In the genomic region with DNA sequence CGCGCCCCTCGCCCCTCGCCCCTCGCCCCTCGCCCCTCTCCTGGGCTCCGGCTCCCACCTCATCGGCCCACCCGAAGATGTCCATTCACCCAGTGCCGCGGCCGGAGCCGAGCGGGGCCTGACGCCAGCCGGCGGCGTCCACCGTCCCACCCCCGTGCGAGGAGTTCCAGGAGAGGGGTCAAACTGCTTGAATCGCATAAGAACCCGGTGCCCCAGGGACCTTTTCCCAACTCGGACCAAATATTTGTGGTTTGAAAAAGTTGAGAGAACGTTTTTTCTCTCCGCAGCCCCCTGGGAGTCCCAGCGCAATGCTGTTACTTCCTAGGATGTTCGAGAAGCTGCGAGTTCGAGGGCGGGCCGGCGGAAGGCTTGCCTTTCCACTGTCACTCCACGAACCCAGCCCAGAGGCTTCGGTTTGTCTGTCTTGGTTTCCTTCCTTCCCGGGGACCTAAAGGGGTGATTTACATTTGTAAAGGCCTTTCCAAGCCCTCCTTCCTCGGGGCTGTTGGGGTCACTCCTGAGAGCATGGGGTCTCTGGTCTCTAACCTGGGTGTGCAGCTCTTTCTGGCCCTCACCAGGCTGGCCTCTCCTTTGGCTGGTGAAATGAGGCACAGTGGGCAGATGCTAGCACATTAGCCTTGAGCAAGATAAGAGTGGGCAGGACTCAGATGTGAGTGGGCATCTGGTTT, we compare ENCODE assay signal across 9 cellular contexts. TPM values are rescaled to one million over a fixed set of nuclear protein-coding genes. Genes with fewer than 3 reads are reported as not detected.
DNase-seq lines count a peak whose midpoint lies in the region; ATAC-seq and TF ChIP-seq lines count a peak whose summit lies in the region.
"Had no signal": no experiment of that assay in that cellular context is flagged by ENCODE, and none has a peak within 500 bp of the region (broad histone marks: within the 10 kb centered on the region; RNA-seq: fewer than 3 reads in every experiment).

No MANE protein-coding gene starts in this region.

- H3K4me1 Mint-ChIP-seq in activated CD4-positive, alpha-beta T cell treated with anti-CD3 and anti-CD28 coated beads for 36 hours, result peaks cover 93% of the 10 kb centered on the region

- H3K9me3 Mint-ChIP-seq in activated CD4-positive, alpha-beta T cell treated with anti-CD3 and anti-CD28 coated beads for 36 hours (ENCODE audit: low read depth), result no peaks in the 10 kb centered on the region

- 6 to 7% methylated on average over 37 of the region's 37 CpGs for WGBS in ectodermal cell, 2 experiments
- WGBS in mesodermal cell (ENCODE audit: insufficient coverage in 2 of 2), 2 experiments, result 11 to 37% methylated on average over 8 to 20 of the region's 37 CpGs

- H3K4me3 ChIP-seq in ectodermal cell (ENCODE audit: insufficient read depth, low read depth, low read length), result peak overlapping the region; percentile 17
- H3K4me3 ChIP-seq in mesodermal cell (ENCODE audit: extremely low read depth, insufficient read depth, low read length, poor library complexity, severe bottlenecking), result peak overlapping the region; percentile 31
- peak overlapping the region; percentile 55 to 60 for H3K4me3 ChIP-seq in tibial artery
- H3K4me3 ChIP-seq: A549 had no signal

- no peaks in the 10 kb centered on the region for H3K9me3 ChIP-seq in ectodermal cell (ENCODE audit: control insufficient read depth, low read length)
- no peaks in the 10 kb centered on the region for H3K9me3 ChIP-seq in mesodermal cell (ENCODE audit: control insufficient read depth, low read length)
- no peaks in the 10 kb centered on the region for H3K9me3 ChIP-seq in tibial artery
- H3K9me3 ChIP-seq: A549 had no signal

- CTCF ChIA-PET in activated CD4-positive, alpha-beta T cell treated with anti-CD3 and anti-CD28 coated beads for 36 hours (lab: Charles Lee), result interaction anchor here (0.7 to 1.7 kb wide), 6 partner anchors 14 to 377 kb away, joined by 3 to 8 read pairs (median 4); no protein-coding TSS in a partner anchor
- CTCF ChIA-PET in GM10248 (lab: Yijun Ruan, JAX), result interaction anchor here (0.6 to 1.6 kb wide), 6 partner anchors 9 to 260 kb away, joined by 3 read pairs; no protein-coding TSS in a partner anchor

- no peak for ATAC-seq in activated CD4-positive, alpha-beta T cell treated with anti-CD3 and anti-CD28 coated beads for 36 hours
- ATAC-seq: A549 had no signal

- H3K4me1 ChIP-seq in ectodermal cell (ENCODE audit: control insufficient read depth, insufficient read depth, low read length), result peaks cover 6% of the 10 kb centered on the region
- peaks cover 39% of the 10 kb centered on the region for H3K4me1 ChIP-seq in mesodermal cell (ENCODE audit: control insufficient read depth, insufficient read depth, low read length, poor library complexity, severe bottlenecking)
- H3K4me1 ChIP-seq in tibial artery, result peaks cover 0 to 25% (median 14%) of the 10 kb centered on the region in 4 donors
- H3K4me1 ChIP-seq: A549 had no signal

- H3K4me3 Mint-ChIP-seq in activated CD4-positive, alpha-beta T cell treated with anti-CD3 and anti-CD28 coated beads for 36 hours, result peak overlapping the region; percentile 67

- H3K27ac ChIP-seq in ectodermal cell (ENCODE audit: insufficient read depth, low read depth, low read length, poor library complexity, severe bottlenecking) (no peak overlapping the region), mesodermal cell (ENCODE audit: low read depth, low read length, severe bottlenecking) (peak overlapping the region; percentile 72), tibial artery (peak overlapping the region; percentile 55 to 63)
- H3K27ac ChIP-seq: A549 had no signal

- no peak for TF ChIP-seq CTCF in tibial artery (IDR thresholded peaks at IDR 0.05)
- TF ChIP-seq CTCF in GM10248 (IDR thresholded peaks at IDR 0.05; ENCODE audit: control extremely low read depth, extremely low read depth, low read depth, missing control alignments), result no peak

- H3K36me3 ChIP-seq in ectodermal cell (ENCODE audit: control insufficient read depth, insufficient read depth, low read length), result no peaks in the 10 kb centered on the region
- H3K36me3 ChIP-seq in mesodermal cell (ENCODE audit: control insufficient read depth, insufficient read depth, low read length), result no peaks in the 10 kb centered on the region
- no peaks in the 10 kb centered on the region for H3K36me3 ChIP-seq in tibial artery

- H3K27me3 Mint-ChIP-seq in activated CD4-positive, alpha-beta T cell treated with anti-CD3 and anti-CD28 coated beads for 36 hours, result no peaks in the 10 kb centered on the region

- intact Hi-C loops in activated CD4-positive, alpha-beta T cell treated with anti-CD3 and anti-CD28 coated beads for 36 hours (cut with DNase I, micrococcal nuclease), result no loop called here
- intact Hi-C loops in tibial artery (cut with DNase I; ENCODE audit: low total_unique reads), result loop anchor here (5.0 kb wide), 1 partner anchor 257 kb away; no protein-coding TSS in a partner anchor

- POLR2A ChIA-PET in activated CD4-positive, alpha-beta T cell treated with anti-CD3 and anti-CD28 coated beads for 36 hours (lab: Charles Lee), result interaction anchor here (0.7 kb wide), 1 partner anchor 75 kb away, joined by 4 read pairs; no protein-coding TSS in a partner anchor
- POLR2A ChIA-PET in GM10248 (lab: Yijun Ruan, JAX), result no interaction called here

- H3K36me3 Mint-ChIP-seq in activated CD4-positive, alpha-beta T cell treated with anti-CD3 and anti-CD28 coated beads for 36 hours (ENCODE audit: low read depth), result no peaks in the 10 kb centered on the region

- DNase-seq in activated CD4-positive, alpha-beta T cell treated with anti-CD3 and anti-CD28 coated beads for 36 hours, result no peak
- no peak for DNase-seq in activated CD4-positive, alpha-beta T cell treated with anti-CD3 and anti-CD28 coated beads for 48 hours
- DNase-seq in tibial artery, result no peak
- no peak for DNase-seq in NCI-H526 treated with DMSO at 0.1 percent for 48 hours (lab: John Stamatoyannopoulos, UW)
- DNase-seq in GM10248 (ENCODE audit: extremely low spot score), result no peak
- no peak for DNase-seq in HCEC 1CT

- H3K27ac Mint-ChIP-seq in activated CD4-positive, alpha-beta T cell treated with anti-CD3 and anti-CD28 coated beads for 36 hours, result peak overlapping the region; percentile 86

- peaks cover 91% of the 10 kb centered on the region for H3K27me3 ChIP-seq in ectodermal cell (ENCODE audit: control insufficient read depth, insufficient read depth, low read length, poor library complexity, severe bottlenecking)
- no peaks in the 10 kb centered on the region for H3K27me3 ChIP-seq in tibial artery

RNA-seq across cellular contexts. Expression of gene ETS1, which starts 38.0 kb away (rescaled TPM):
- total RNA-seq in activated CD4-positive, alpha-beta T cell treated with anti-CD3 and anti-CD28 coated beads for 36 hours, result 100 to 1,000 TPM; 410 to 449 TPM
- 20.2 TPM for polyA plus RNA-seq in ectodermal cell (2013, experiment 1 of 4)
- 20.1 TPM for polyA plus RNA-seq in ectodermal cell (2013, experiment 2 of 4)
- polyA plus RNA-seq in ectodermal cell (2013, experiment 3 of 4), result 12.7 TPM
- 15.0 TPM for polyA plus RNA-seq in ectodermal cell (2013, experiment 4 of 4)
- polyA plus RNA-seq in mesodermal cell (2013, experiment 1 of 2), result 90.5 TPM
- 75.7 TPM for polyA plus RNA-seq in mesodermal cell (2013, experiment 2 of 2)
